12 cellular contexts compared by ENCODE assay signal in genomic region chr13:101155920-101156319, GRCh38.
A peak's percentile ranks its signal among the peaks of the same experiment; 100 is the strongest.
DNase-seq lines count a peak whose midpoint lies in the region; ATAC-seq and TF ChIP-seq lines count a peak whose summit lies in the region.
"Had no signal": no experiment of that assay in that cellular context is flagged by ENCODE, and none has a peak within 500 bp of the region (broad histone marks: within the 10 kb centered on the region; RNA-seq: fewer than 3 reads in every experiment).

No MANE protein-coding gene starts in this region.

- ATAC-seq in GM21723 (IDR thresholded peaks at IDR 0.05; ENCODE audit: unreplicated experiment): peak; percentile 51
- ATAC-seq in RWPE2 (ENCODE audit: low read depth): no peak
- ATAC-seq in activated T-cell treated with anti-CD3 and anti-CD28 coated beads, Interleukin-2, amount 50 U/mL, for 72 hours (replicated peaks in 1 of 2): no peak

- TF ChIP-seq CTCF in C4-2B (conservative IDR thresholded peaks at IDR 0.05): peak; percentile 66
- TF ChIP-seq CTCF in RWPE2 (IDR thresholded peaks at IDR 0.05; ENCODE audit: poor library complexity, severe bottlenecking): peak; percentile 74
- peak; percentile 37 for TF ChIP-seq CTCF in hepatocyte (IDR thresholded peaks at IDR 0.05; ENCODE audit: poor library complexity)

- whole genome bisulfite sequencing in hepatocyte (ENCODE audit: low lambda C conversion rate, missing lambda C conversion rate): 42% methylated on average over 2 of the region's 2 CpGs

- H3K36me3 Mint-ChIP-seq in activated T-cell treated with anti-CD3 and anti-CD28 coated beads, Interleukin-2, amount 50 U/mL, for 72 hours (ENCODE audit: insufficient read depth in 2 of 2): no peaks in the 10 kb centered on the region

- no peak overlapping the region for H2AFZ ChIP-seq in hepatocyte
- H2AFZ ChIP-seq: parathyroid adenoma had no signal

- H3K27me3 ChIP-seq in RWPE2 (ENCODE audit: insufficient read depth, poor library complexity, severe bottlenecking) (no peaks in the 10 kb centered on the region), hepatocyte (peaks cover 7% of the 10 kb centered on the region)

- H3K36me3 ChIP-seq in RWPE2 (ENCODE audit: low read depth) (no peaks in the 10 kb centered on the region), hepatocyte (replicated peaks; ENCODE audit: insufficient read depth, low read depth) (no peaks in the 10 kb centered on the region)

- DNase-seq in RWPE2 (ENCODE audit: low spot score) (no peak), hepatocyte (ENCODE audit: low spot score) (no peak), NCI-H2227 treated with DMSO at 0.1 percent for 48 hours (lab: John Stamatoyannopoulos, UW) (no peak), posterior cingulate gyrus (no peak), caudate nucleus (lab: John Stamatoyannopoulos, UW) (no peak)
- DNase-seq in activated T-cell treated with anti-CD3 and anti-CD28 coated beads, Interleukin-2, amount 50 U/mL, for 72 hours: no peak
- DNase-seq: NCI-H1694 treated with DMSO at 0.1 percent for 48 hours, T-helper 1 cell had no signal

- no peak overlapping the region for H3K27ac Mint-ChIP-seq in activated T-cell treated with anti-CD3 and anti-CD28 coated beads, Interleukin-2, amount 50 U/mL, for 72 hours

- H4K20me1 ChIP-seq in hepatocyte (ENCODE audit: insufficient read depth, poor library complexity, severe bottlenecking): no peaks in the 10 kb centered on the region

- H3K4me2 ChIP-seq in hepatocyte: no peak overlapping the region

- H3K9me3 Mint-ChIP-seq in activated T-cell treated with anti-CD3 and anti-CD28 coated beads, Interleukin-2, amount 50 U/mL, for 72 hours: no peaks in the 10 kb centered on the region
- H3K9me3 Mint-ChIP-seq: central memory CD8-positive, alpha-beta T cell had no signal

- H3K4me3 Mint-ChIP-seq in activated T-cell treated with anti-CD3 and anti-CD28 coated beads, Interleukin-2, amount 50 U/mL, for 72 hours: no peak overlapping the region
- H3K4me3 Mint-ChIP-seq: central memory CD8-positive, alpha-beta T cell had no signal

- H3K9me2 ChIP-seq in hepatocyte (replicated peaks; ENCODE audit: insufficient read depth): no peaks in the 10 kb centered on the region

- no peaks in the 10 kb centered on the region for H3K79me2 ChIP-seq in hepatocyte
- H3K79me2 ChIP-seq: parathyroid adenoma had no signal

- intact Hi-C loops in posterior cingulate gyrus (cut with DNase I): no loop called here

- peaks cover 48% of the 10 kb centered on the region for H3K27me3 Mint-ChIP-seq in activated T-cell treated with anti-CD3 and anti-CD28 coated beads, Interleukin-2, amount 50 U/mL, for 72 hours (ENCODE audit: low read depth)

- H3K4me3 ChIP-seq in RWPE2 (ENCODE audit: severe bottlenecking) (no peak overlapping the region), hepatocyte (no peak overlapping the region)

- no peaks in the 10 kb centered on the region for H3K4me1 Mint-ChIP-seq in activated T-cell treated with anti-CD3 and anti-CD28 coated beads, Interleukin-2, amount 50 U/mL, for 72 hours (ENCODE audit: low read depth)
- H3K4me1 Mint-ChIP-seq: central memory CD8-positive, alpha-beta T cell had no signal

- H3K9me3 ChIP-seq in RWPE2 (ENCODE audit: severe bottlenecking) (no peaks in the 10 kb centered on the region), hepatocyte (ENCODE audit: low read depth) (no peaks in the 10 kb centered on the region)

- H3K27ac ChIP-seq in C4-2B: no peak overlapping the region
- H3K27ac ChIP-seq in RWPE2 (ENCODE audit: poor library complexity, severe bottlenecking): no peak overlapping the region
- H3K27ac ChIP-seq in hepatocyte: no peak overlapping the region
- H3K27ac ChIP-seq in caudate nucleus (ENCODE audit: low read depth, low read length): no peak overlapping the region
- H3K27ac ChIP-seq: parathyroid adenoma had no signal

- H3K4me1 ChIP-seq in RWPE2 (ENCODE audit: insufficient read depth, poor library complexity, severe bottlenecking): no peaks in the 10 kb centered on the region
- peaks cover 4% of the 10 kb centered on the region for H3K4me1 ChIP-seq in hepatocyte (ENCODE audit: insufficient read depth)
- H3K4me1 ChIP-seq: parathyroid adenoma had no signal
